ENCODE assay signal across 12 cellular contexts in the genomic region with DNA sequence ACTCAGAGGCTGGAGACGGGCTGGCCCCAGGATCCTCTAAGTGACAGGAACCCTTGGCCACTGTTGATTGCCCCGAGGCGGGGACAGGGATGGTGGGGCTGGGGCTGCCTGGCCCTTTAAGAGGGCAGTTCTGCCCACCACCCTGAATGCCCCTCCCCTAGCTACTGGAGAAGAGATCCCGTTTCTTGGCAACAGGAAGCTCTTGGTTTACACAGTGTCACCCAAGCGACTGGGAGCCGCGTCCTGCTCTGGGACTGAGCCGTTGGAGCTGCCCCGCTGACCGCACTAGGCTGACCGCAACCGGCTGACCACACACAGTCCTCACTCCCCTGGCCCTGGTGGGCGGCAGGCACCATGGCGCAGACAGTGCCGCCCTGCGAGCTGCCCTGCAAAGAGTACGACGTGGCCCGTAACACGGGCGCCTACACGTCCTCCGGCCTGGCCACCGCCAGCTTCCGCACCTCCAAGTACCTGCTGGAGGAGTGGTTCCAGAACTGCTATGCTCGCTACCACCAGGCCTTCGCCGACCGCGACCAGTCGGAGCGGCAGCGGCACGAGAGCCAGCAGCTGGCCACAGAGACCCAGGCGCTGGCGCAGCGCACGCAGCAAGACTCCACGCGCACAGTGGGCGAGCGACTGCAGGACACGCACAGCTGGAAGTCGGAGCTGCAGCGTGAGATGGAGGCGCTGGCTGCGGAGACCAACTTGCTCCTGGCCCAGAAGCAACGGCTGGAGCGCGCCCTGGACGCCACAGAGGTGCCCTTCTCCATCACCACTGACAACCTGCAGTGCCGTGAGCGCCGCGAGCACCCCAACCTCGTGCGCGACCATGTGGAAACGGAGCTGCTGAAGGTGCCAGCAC. TPM values are rescaled to one million over a fixed set of nuclear protein-coding genes. Genes with fewer than 3 reads are reported as not detected.
A peak's percentile ranks its signal among the peaks of the same experiment; 100 is the strongest.
DNase-seq lines count a peak whose midpoint lies in the region; ATAC-seq and TF ChIP-seq lines count a peak whose summit lies in the region.
"Had no signal": no experiment of that assay in that cellular context is flagged by ENCODE, and none has a peak within 500 bp of the region (broad histone marks: within the 10 kb centered on the region; RNA-seq: fewer than 3 reads in every experiment).

Gene TEKT4 (plus strand): TSS at position 205 of the 862 bp plus-strand sequence. CDS start 150 bp downstream, at position 355.

- no peaks in the 10 kb centered on the region for H3K36me3 Mint-ChIP-seq in activated naive CD8-positive, alpha-beta T cell treated with anti-CD3 and anti-CD28 coated beads, Interleukin-2, amount 10 ng/mL, durations not matched to agents 7 days and 5 days
- H3K36me3 Mint-ChIP-seq in activated naive CD8-positive, alpha-beta T cell treated with anti-CD3 and anti-CD28 coated beads, Interleukin-2, amount 50 U/mL, for 24 hours (ENCODE audit: low read depth) = no peaks in the 10 kb centered on the region
- H3K36me3 Mint-ChIP-seq in Calu3 (ENCODE audit: insufficient read depth, unreplicated experiment) = no peaks in the 10 kb centered on the region

- peak; percentile 32 for DNase-seq in activated naive CD8-positive, alpha-beta T cell treated with anti-CD3 and anti-CD28 coated beads, Interleukin-2, amount 10 ng/mL, durations not matched to agents 7 days and 5 days
- DNase-seq in activated naive CD8-positive, alpha-beta T cell treated with anti-CD3 and anti-CD28 coated beads, Interleukin-2, amount 50 U/mL, for 24 hours = no peak
- DNase-seq in RWPE2 (ENCODE audit: low spot score) (no peak), left lung (peak in 1 of 2 donors; percentile 81), Calu3 (no peak), omental fat pad (ENCODE audit: low spot score) (no peak)
- DNase-seq: activated CD4-positive, alpha-beta T cell treated with anti-CD3 and anti-CD28 coated beads, Interleukin-2, amount 50 U/mL, for 1 hour; AML-193; KG1; left ventricle myocardium superior had no signal

- no peak for ATAC-seq in activated naive CD8-positive, alpha-beta T cell treated with anti-CD3 and anti-CD28 coated beads, Interleukin-2, amount 10 ng/mL, durations not matched to agents 7 days and 5 days (ENCODE audit: low read depth)
- ATAC-seq in activated naive CD8-positive, alpha-beta T cell treated with anti-CD3 and anti-CD28 coated beads, Interleukin-2, amount 50 U/mL, for 24 hours = no peak
- ATAC-seq in RWPE2 (ENCODE audit: low read depth) (peak; percentile 17; the same call in 2 of the 3 replicates), left lung (peak; percentile 74), GM19463 (IDR thresholded peaks at IDR 0.05; ENCODE audit: unreplicated experiment) (no peak), omental fat pad (ENCODE audit: low FRiP score) (no peak), HG02571 (IDR thresholded peaks at IDR 0.05; ENCODE audit: unreplicated experiment) (no peak)
- ATAC-seq: left ventricle myocardium superior had no signal

- BruUV-seq in Calu3 (replicated peaks; lab: Mats Ljungman, UMichigan) = no TSS peak

- H3K4me1 Mint-ChIP-seq in activated naive CD8-positive, alpha-beta T cell treated with anti-CD3 and anti-CD28 coated beads, Interleukin-2, amount 10 ng/mL, durations not matched to agents 7 days and 5 days = no peaks in the 10 kb centered on the region
- no peaks in the 10 kb centered on the region for H3K4me1 Mint-ChIP-seq in activated naive CD8-positive, alpha-beta T cell treated with anti-CD3 and anti-CD28 coated beads, Interleukin-2, amount 50 U/mL, for 24 hours
- no peaks in the 10 kb centered on the region for H3K4me1 Mint-ChIP-seq in Calu3 (ENCODE audit: low read depth, unreplicated experiment)

- H3K4me1 ChIP-seq in RWPE2 (ENCODE audit: insufficient read depth, poor library complexity, severe bottlenecking) = no peaks in the 10 kb centered on the region
- H3K4me1 ChIP-seq in left lung = no peaks in the 10 kb centered on the region

- H3K4me3 Mint-ChIP-seq in activated naive CD8-positive, alpha-beta T cell treated with anti-CD3 and anti-CD28 coated beads, Interleukin-2, amount 10 ng/mL, durations not matched to agents 7 days and 5 days = no peak within 1 kb of the TSS
- no peak within 1 kb of the TSS for H3K4me3 Mint-ChIP-seq in activated naive CD8-positive, alpha-beta T cell treated with anti-CD3 and anti-CD28 coated beads, Interleukin-2, amount 50 U/mL, for 24 hours
- no peak within 1 kb of the TSS for H3K4me3 Mint-ChIP-seq in Calu3 (ENCODE audit: low read depth, unreplicated experiment)

- peaks cover 34% of the 10 kb centered on the region for H3K27me3 Mint-ChIP-seq in activated naive CD8-positive, alpha-beta T cell treated with anti-CD3 and anti-CD28 coated beads, Interleukin-2, amount 10 ng/mL, durations not matched to agents 7 days and 5 days
- peaks cover 2% of the 10 kb centered on the region for H3K27me3 Mint-ChIP-seq in activated naive CD8-positive, alpha-beta T cell treated with anti-CD3 and anti-CD28 coated beads, Interleukin-2, amount 50 U/mL, for 24 hours
- H3K27me3 Mint-ChIP-seq in Calu3 (ENCODE audit: unreplicated experiment) = no peaks in the 10 kb centered on the region

- POLR2A ChIA-PET in activated naive CD8-positive, alpha-beta T cell treated with anti-CD3 and anti-CD28 coated beads, Interleukin-2, amount 10 ng/mL, durations not matched to agents 7 days and 5 days (lab: Charles Lee) = no interaction called here

- no peaks in the 10 kb centered on the region for H3K36me3 ChIP-seq in RWPE2 (ENCODE audit: low read depth)
- H3K36me3 ChIP-seq in left lung = no peaks in the 10 kb centered on the region

- H3K27me3 ChIP-seq in RWPE2 (ENCODE audit: insufficient read depth, poor library complexity, severe bottlenecking) = peaks cover 17% of the 10 kb centered on the region
- H3K27me3 ChIP-seq in left lung = peaks cover 0 to 67% of the 10 kb centered on the region in 2 donors

- intact Hi-C loops in left lung (cut with DNase I) = no loop called here
- intact Hi-C loops in Calu3 (cut with micrococcal nuclease; ENCODE audit: unreplicated experiment) = no loop called here

- no peak within 1 kb of the TSS for H3K27ac Mint-ChIP-seq in activated naive CD8-positive, alpha-beta T cell treated with anti-CD3 and anti-CD28 coated beads, Interleukin-2, amount 10 ng/mL, durations not matched to agents 7 days and 5 days
- H3K27ac Mint-ChIP-seq in activated naive CD8-positive, alpha-beta T cell treated with anti-CD3 and anti-CD28 coated beads, Interleukin-2, amount 50 U/mL, for 24 hours = no peak within 1 kb of the TSS
- no peak within 1 kb of the TSS for H3K27ac Mint-ChIP-seq in Calu3 (ENCODE audit: unreplicated experiment)

- H3K4me3 ChIP-seq in RWPE2 (ENCODE audit: severe bottlenecking) = no peak within 1 kb of the TSS
- H3K4me3 ChIP-seq in left lung = no peak within 1 kb of the TSS

- TF ChIP-seq CTCF in RWPE2 (IDR thresholded peaks at IDR 0.05; ENCODE audit: poor library complexity, severe bottlenecking) = no peak
- no peak for TF ChIP-seq CTCF in left lung (IDR thresholded peaks at IDR 0.05)
- no peak for TF ChIP-seq CTCF in Calu3 (IDR thresholded peaks at IDR 0.05; ENCODE audit: unreplicated experiment)
- no peak for TF ChIP-seq CTCF in omental fat pad (IDR thresholded peaks at IDR 0.05)

- H3K9me3 ChIP-seq in RWPE2 (ENCODE audit: severe bottlenecking) = no peaks in the 10 kb centered on the region
- no peaks in the 10 kb centered on the region for H3K9me3 ChIP-seq in left lung

- H3K27ac ChIP-seq in RWPE2 (ENCODE audit: poor library complexity, severe bottlenecking) (no peak within 1 kb of the TSS), left lung (no peak within 1 kb of the TSS)

- CTCF ChIA-PET in Calu3 (lab: Charles Lee) = no interaction called here

- H3K9me3 Mint-ChIP-seq in activated naive CD8-positive, alpha-beta T cell treated with anti-CD3 and anti-CD28 coated beads, Interleukin-2, amount 10 ng/mL, durations not matched to agents 7 days and 5 days = no peaks in the 10 kb centered on the region
- H3K9me3 Mint-ChIP-seq in activated naive CD8-positive, alpha-beta T cell treated with anti-CD3 and anti-CD28 coated beads, Interleukin-2, amount 50 U/mL, for 24 hours = no peaks in the 10 kb centered on the region
- no peaks in the 10 kb centered on the region for H3K9me3 Mint-ChIP-seq in Calu3 (ENCODE audit: low read depth, unreplicated experiment)

RNA-seq across cellular contexts. Expression of gene TEKT4, which starts in this region (rescaled TPM):
- not detected for total RNA-seq in activated naive CD8-positive, alpha-beta T cell treated with anti-CD3 and anti-CD28 coated beads, Interleukin-2, amount 10 ng/mL, durations not matched to agents 7 days and 5 days
- 1 to 10 TPM in 1 of 2 donors, not detected in 1; 1.8 TPM for total RNA-seq in left lung
- total RNA-seq in Calu3 (2022) = 0.24 TPM in 1 of 2 replicates, not detected in the other
- total RNA-seq in omental fat pad = not detected
- total RNA-seq: left ventricle myocardium superior had no signal

Comparison
In these comparisons a context has a peak if more than half of its experiments do, and no peak if none do; other contexts are left out.
1. Peak in DNase-seq in activated naive CD8-positive, alpha-beta T cell treated with anti-CD3 and anti-CD28 coated beads, Interleukin-2, amount 10 ng/mL, durations not matched to agents 7 days and 5 days; RNA of the gene not detected or under 1 TPM.
2. ATAC-seq: peak in RWPE2 (single experiment) and left lung (single experiment); none in activated naive CD8-positive, alpha-beta T cell treated with anti-CD3 and anti-CD28 coated beads, Interleukin-2, amount 10 ng/mL, durations not matched to agents 7 days and 5 days (single experiment), activated naive CD8-positive, alpha-beta T cell treated with anti-CD3 and anti-CD28 coated beads, Interleukin-2, amount 50 U/mL, for 24 hours (single experiment), GM19463 (single experiment), omental fat pad (single experiment) and HG02571 (single experiment).